Comparison of ENCODE assay signal across 9 cellular contexts in the genomic region with DNA sequence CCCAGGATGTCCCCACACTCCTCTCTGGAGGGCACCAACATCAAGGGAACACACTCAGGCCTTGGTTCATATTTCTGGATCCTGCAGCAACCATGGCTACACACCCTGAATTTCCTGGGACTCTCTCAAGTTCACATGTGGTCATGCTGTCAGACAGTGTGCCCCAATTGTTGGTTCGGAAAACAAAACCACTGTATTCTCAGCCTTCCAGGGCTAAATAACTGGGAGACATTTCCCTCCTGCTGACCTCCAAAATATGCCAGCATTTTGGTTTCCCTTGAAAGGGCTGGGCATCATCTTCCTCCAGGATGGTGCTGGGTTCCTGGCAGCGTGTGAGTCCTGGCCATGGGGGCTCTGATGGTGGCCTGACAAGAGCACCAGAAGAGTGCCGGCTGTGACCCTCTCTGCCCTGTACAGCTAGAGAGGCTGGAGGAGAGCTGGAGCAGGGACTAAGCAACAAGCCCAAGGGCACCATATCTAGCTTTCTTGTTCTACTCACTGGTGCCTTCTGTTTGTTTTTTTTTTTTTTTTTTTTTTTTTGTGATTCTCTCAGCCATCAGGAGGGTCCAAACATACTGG. TPM values are rescaled to one million over a fixed set of nuclear protein-coding genes. Genes with fewer than 3 reads are reported as not detected.
A peak's percentile ranks its signal among the peaks of the same experiment; 100 is the strongest.
DNase-seq lines count a peak whose midpoint lies in the region; ATAC-seq, FAIRE-seq and TF ChIP-seq lines count a peak whose summit lies in the region.
"Had no signal": no experiment of that assay in that cellular context is flagged by ENCODE, and none has a peak within 500 bp of the region (broad histone marks: within the 10 kb centered on the region; RNA-seq: fewer than 3 reads in every experiment).

No MANE protein-coding gene starts in this region.

- H3K4me1 Mint-ChIP-seq in activated naive CD4-positive, alpha-beta T cell treated with anti-CD3 and anti-CD28 coated beads, Interleukin-2, amount 10 ng/mL, durations not matched to agents 7 days and 5 days = peaks cover 66% of the 10 kb centered on the region
- H3K4me1 Mint-ChIP-seq in activated T-helper 2 cell treated with anti-CD3 and anti-CD28 coated beads, Interferon-gamma antibody, Interleukin-2, Interleukin-4, amounts not matched to agents 10 μg/mL and 5 μg/mL and 100 μg/mL, durations not matched to agents 14 hours and 24 hours and 36 hours (ENCODE audit: low read depth) = peaks cover 62% of the 10 kb centered on the region
- peaks cover 48% of the 10 kb centered on the region for H3K4me1 Mint-ChIP-seq in memory B cell

- CTCF ChIA-PET in activated naive CD4-positive, alpha-beta T cell treated with anti-CD3 and anti-CD28 coated beads, Interleukin-2, amount 10 ng/mL, durations not matched to agents 7 days and 5 days (lab: Charles Lee) = interaction anchor here (0.6 to 5.1 kb wide), 10 partner anchors 12 to 64 kb away, joined by 3 to 44 read pairs (median 6); no protein-coding TSS in a partner anchor

- H3K4me3 Mint-ChIP-seq in activated naive CD4-positive, alpha-beta T cell treated with anti-CD3 and anti-CD28 coated beads, Interleukin-2, amount 10 ng/mL, durations not matched to agents 7 days and 5 days = peak overlapping the region; percentile 93
- H3K4me3 Mint-ChIP-seq in activated T-helper 2 cell treated with anti-CD3 and anti-CD28 coated beads, Interferon-gamma antibody, Interleukin-2, Interleukin-4, amounts not matched to agents 10 μg/mL and 5 μg/mL and 100 μg/mL, durations not matched to agents 14 hours and 24 hours and 36 hours (ENCODE audit: low read depth) = peak overlapping the region; percentile 90
- H3K4me3 Mint-ChIP-seq in memory B cell = peak overlapping the region; percentile 89

- peak overlapping the region in 2 of 4 donors; percentile 37 to 43 for H3K4me3 ChIP-seq in tibial nerve
- no peak overlapping the region for H3K4me3 ChIP-seq in MG63

- peak in 1 of 5 experiments; percentile 20 for TF ChIP-seq CTCF in tibial nerve (IDR thresholded peaks at IDR 0.05)

- TF ChIP-seq POLR2A in tibial nerve (IDR thresholded peaks at IDR 0.05) = no peak
- TF ChIP-seq POLR2A in GM12891 (IDR thresholded peaks at IDR 0.05; ENCODE audit: low read depth, low read length) = no peak

- no peaks in the 10 kb centered on the region for H3K27me3 Mint-ChIP-seq in activated naive CD4-positive, alpha-beta T cell treated with anti-CD3 and anti-CD28 coated beads, Interleukin-2, amount 10 ng/mL, durations not matched to agents 7 days and 5 days
- H3K27me3 Mint-ChIP-seq in activated T-helper 2 cell treated with anti-CD3 and anti-CD28 coated beads, Interferon-gamma antibody, Interleukin-2, Interleukin-4, amounts not matched to agents 10 μg/mL and 5 μg/mL and 100 μg/mL, durations not matched to agents 14 hours and 24 hours and 36 hours (ENCODE audit: low read depth) = no peaks in the 10 kb centered on the region
- no peaks in the 10 kb centered on the region for H3K27me3 Mint-ChIP-seq in memory B cell

- H3K9me3 ChIP-seq in tibial nerve (no peaks in the 10 kb centered on the region), MG63 (no peaks in the 10 kb centered on the region)
- H3K9me3 ChIP-seq: BE2C had no signal

- WGBS in tibial nerve, 2 donors = 51 to 72% methylated on average over 3 of the region's 3 CpGs

- peaks cover 0 to 66% (median 30%) of the 10 kb centered on the region in 4 donors for H3K4me1 ChIP-seq in tibial nerve
- H3K4me1 ChIP-seq: BE2C had no signal

- no peak for DNase-seq in activated naive CD4-positive, alpha-beta T cell treated with anti-CD3 and anti-CD28 coated beads, Interleukin-2, amount 10 ng/mL, durations not matched to agents 7 days and 5 days
- no peak for DNase-seq in activated naive CD4-positive, alpha-beta T cell treated with Interleukin-2 at 50 U/mL for 16 hours
- DNase-seq in activated T-helper 2 cell treated with anti-CD3 and anti-CD28 coated beads, Interferon-gamma antibody, Interleukin-2, Interleukin-4, amounts not matched to agents 10 μg/mL and 5 μg/mL and 100 μg/mL, durations not matched to agents 14 hours and 24 hours and 36 hours (ENCODE audit: low spot score) = no peak
- DNase-seq in memory B cell (ENCODE audit: low spot score in 2 of 2) (no peak), tibial nerve (ENCODE audit: low spot score in 2 of 2) (no peak), MG63 (no peak), A172 (ENCODE audit: low spot score) (no peak), GM12891 (ENCODE audit: insufficient read length, low spot score) (no peak)
- DNase-seq: BE2C had no signal

- no peak for ATAC-seq in memory B cell (ENCODE audit: low read depth)

- FAIRE-seq in GM12891 (lab: Jason Lieb, UNC) = no peak

- peaks cover 51% of the 10 kb centered on the region for H3K36me3 Mint-ChIP-seq in activated naive CD4-positive, alpha-beta T cell treated with anti-CD3 and anti-CD28 coated beads, Interleukin-2, amount 10 ng/mL, durations not matched to agents 7 days and 5 days
- peaks cover 49% of the 10 kb centered on the region for H3K36me3 Mint-ChIP-seq in activated T-helper 2 cell treated with anti-CD3 and anti-CD28 coated beads, Interferon-gamma antibody, Interleukin-2, Interleukin-4, amounts not matched to agents 10 μg/mL and 5 μg/mL and 100 μg/mL, durations not matched to agents 14 hours and 24 hours and 36 hours (ENCODE audit: low read depth)
- peaks cover 10% of the 10 kb centered on the region for H3K36me3 Mint-ChIP-seq in memory B cell

- intact Hi-C loops in activated T-helper 2 cell treated with anti-CD3 and anti-CD28 coated beads, Interferon-gamma antibody, Interleukin-2, Interleukin-4, amounts not matched to agents 10 μg/mL and 5 μg/mL and 100 μg/mL, durations not matched to agents 14 hours and 24 hours and 36 hours (cut with micrococcal nuclease) = loop anchor here (2.0 to 10.0 kb wide), 5 partner anchors 24 to 200 kb away; no protein-coding TSS in a partner anchor

- peak overlapping the region; percentile 98 for H3K27ac Mint-ChIP-seq in activated naive CD4-positive, alpha-beta T cell treated with anti-CD3 and anti-CD28 coated beads, Interleukin-2, amount 10 ng/mL, durations not matched to agents 7 days and 5 days
- peak overlapping the region; percentile 92 for H3K27ac Mint-ChIP-seq in activated T-helper 2 cell treated with anti-CD3 and anti-CD28 coated beads, Interferon-gamma antibody, Interleukin-2, Interleukin-4, amounts not matched to agents 10 μg/mL and 5 μg/mL and 100 μg/mL, durations not matched to agents 14 hours and 24 hours and 36 hours
- H3K27ac Mint-ChIP-seq in memory B cell = peak overlapping the region; percentile 99

- H3K9me3 Mint-ChIP-seq in activated naive CD4-positive, alpha-beta T cell treated with anti-CD3 and anti-CD28 coated beads, Interleukin-2, amount 10 ng/mL, durations not matched to agents 7 days and 5 days = no peaks in the 10 kb centered on the region
- peaks cover 4% of the 10 kb centered on the region for H3K9me3 Mint-ChIP-seq in activated T-helper 2 cell treated with anti-CD3 and anti-CD28 coated beads, Interferon-gamma antibody, Interleukin-2, Interleukin-4, amounts not matched to agents 10 μg/mL and 5 μg/mL and 100 μg/mL, durations not matched to agents 14 hours and 24 hours and 36 hours
- peaks cover 2% of the 10 kb centered on the region for H3K9me3 Mint-ChIP-seq in memory B cell

- H3K27ac ChIP-seq in tibial nerve = peak overlapping the region in 3 of 4 donors; percentile 75 to 87 (median 75)

- no peak for TF ChIP-seq EP300 in tibial nerve (IDR thresholded peaks at IDR 0.05)

- H3K36me3 ChIP-seq in tibial nerve (no peaks in the 10 kb centered on the region), MG63 (no peaks in the 10 kb centered on the region; the same call in none of the 2 replicates)
- H3K36me3 ChIP-seq: BE2C had no signal

- H3K27me3 ChIP-seq in tibial nerve (no peaks in the 10 kb centered on the region), MG63 (no peaks in the 10 kb centered on the region)
- H3K27me3 ChIP-seq: BE2C had no signal

TF ChIP-seq in GM12891, 5 proteins besides CTCF, POLR2A, EP300 and RAD21:
- TF ChIP-seq PAX5 (IDR thresholded peaks at IDR 0.05; ENCODE audit: insufficient read depth, low read length, severe bottlenecking) = no peak
- TF ChIP-seq TAF1 (IDR thresholded peaks at IDR 0.05; ENCODE audit: low read depth, low read length) = no peak
- TF ChIP-seq SPI1 (IDR thresholded peaks at IDR 0.05; ENCODE audit: low read depth, low read length) = no peak
- no peak for TF ChIP-seq POLR2AphosphoS5 (IDR thresholded peaks at IDR 0.05; ENCODE audit: low read depth, low read length)
- TF ChIP-seq POU2F2 (IDR thresholded peaks at IDR 0.05; ENCODE audit: low read depth, low read length) = no peak

RNA-seq across cellular contexts. Expression of gene WIPF1, which starts 37.5 kb away (rescaled TPM):
- total RNA-seq in activated T-helper 2 cell treated with anti-CD3 and anti-CD28 coated beads, Interferon-gamma antibody, Interleukin-2, Interleukin-4, amounts not matched to agents 10 μg/mL and 5 μg/mL and 100 μg/mL, durations not matched to agents 14 hours and 24 hours and 36 hours = 281 and 287 TPM in 2 replicates
- 10 to 100 TPM; 43.2 to 63.8 (median 52.9) TPM for total RNA-seq in tibial nerve
- 4.3 and 4.6 TPM in 2 replicates for total RNA-seq in MG63 (2014; rRNA removed; shearing (Covaris generic); ENCODE audit: low replicate concordance)
- total RNA-seq in A172 (2014; rRNA removed; shearing (Covaris generic)) = 8.1 and 8.6 TPM in 2 replicates
- 91.7 TPM for polyA plus RNA-seq in GM12891 (2012; ENCODE audit: low read depth, missing spikeins)
